In the genomic region with DNA sequence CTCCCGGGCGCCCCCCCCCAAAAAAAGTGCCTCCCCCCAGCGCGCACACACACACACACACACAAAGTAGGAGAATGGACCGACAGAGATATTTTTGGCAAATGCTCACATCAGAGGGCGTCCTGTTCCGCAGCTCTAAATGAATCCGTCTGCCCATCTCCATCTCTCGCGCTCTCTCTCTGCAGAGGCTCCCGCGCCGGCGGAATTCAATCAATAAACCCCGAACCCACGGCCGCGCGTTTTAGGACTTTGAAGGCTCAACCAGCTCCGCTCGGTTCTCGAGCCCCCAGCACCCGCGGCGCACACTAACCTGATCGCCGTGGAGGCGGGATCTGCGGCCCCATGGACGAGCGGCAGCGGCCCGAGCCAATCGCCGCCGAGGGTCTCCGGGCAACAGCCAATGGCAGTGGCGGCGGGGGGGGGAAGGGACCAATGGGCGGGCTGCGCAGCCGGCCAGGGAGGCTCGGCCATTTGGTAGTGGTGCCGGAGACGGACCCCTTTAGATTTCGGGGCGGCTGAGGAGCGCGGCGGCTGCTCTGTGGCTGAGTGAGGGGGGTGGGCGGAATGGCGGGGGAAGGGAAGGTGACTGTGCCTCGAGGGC, we compare ENCODE assay signal across 8 cellular contexts. TPM values are rescaled to one million over a fixed set of nuclear protein-coding genes. Genes with fewer than 3 reads are reported as not detected.
A peak's percentile ranks its signal among the peaks of the same experiment; 100 is the strongest.
DNase-seq lines count a peak whose midpoint lies in the region; ATAC-seq and TF ChIP-seq lines count a peak whose summit lies in the region.

TSS of gene ANP32A (minus strand) at position 307 of the 601 bp plus-strand sequence. CDS start at position 163, 144 bp downstream.

- H3K4me3 ChIP-seq in HUES6 (ENCODE audit: low read depth, low read length) (peak within 1 kb of the TSS; percentile 89), OCI-LY1 (ENCODE audit: low read depth, low read length, poor library complexity, severe bottlenecking) (peak within 1 kb of the TSS; percentile 77)

- H4K20me1 ChIP-seq in OCI-LY1 (ENCODE audit: insufficient read depth, low read length) = no peaks in the 10 kb centered on the region

- peaks cover 34% of the 10 kb centered on the region for H3K4me1 ChIP-seq in HUES6 (ENCODE audit: control insufficient read depth, insufficient read depth, low read length)
- peaks cover 32% of the 10 kb centered on the region for H3K4me1 ChIP-seq in OCI-LY1 (ENCODE audit: insufficient read depth, low read length, severe bottlenecking)

- H3K4me2 ChIP-seq in OCI-LY1 (ENCODE audit: low read length) = peak within 1 kb of the TSS; percentile 97

- peaks cover 3% of the 10 kb centered on the region for H3K36me3 ChIP-seq in HUES6 (ENCODE audit: control insufficient read depth, insufficient read depth, low read length)
- H3K36me3 ChIP-seq in OCI-LY1 (ENCODE audit: insufficient read depth, low read length) = peaks cover 24% of the 10 kb centered on the region; the same call in 1 of the 2 replicates

- H2AFZ ChIP-seq in OCI-LY1 (ENCODE audit: low read length) = no peak within 1 kb of the TSS

- H3K9me3 ChIP-seq in HUES6 (ENCODE audit: control insufficient read depth, insufficient read depth, low read depth, low read length) (no peaks in the 10 kb centered on the region), OCI-LY1 (ENCODE audit: low read length) (no peaks in the 10 kb centered on the region)

- H3K27ac ChIP-seq in HUES6 (ENCODE audit: low read depth, low read length) = peak within 1 kb of the TSS; percentile 98
- H3K27ac ChIP-seq in OCI-LY1 (ENCODE audit: low read depth, low read length, poor library complexity, severe bottlenecking) = peak within 1 kb of the TSS; percentile 83

- in situ Hi-C loops in endometrial microvascular endothelial cells (cut with HindIII; ENCODE audit: inconsistent ontology term, low pct_unique_long_range_greater_than_20kb, low sequenced_read_pairs) = no loop called here

- DNase-seq in COLO668 (lab: John Stamatoyannopoulos, UW; ENCODE audit: unreplicated experiment) (peak; percentile 97), midbrain (lab: John Stamatoyannopoulos, UW) (peak; percentile 96)
- peak; percentile 99 for DNase-seq in activated CD8-positive, alpha-beta memory T cell treated with anti-CD3 and anti-CD28 coated beads, Interleukin-2, amount 50 U/mL, for 4 hours
- peak; percentile 94 to 95 for DNase-seq in stimulated activated CD8-positive, alpha-beta memory T cell treated with anti-CD3 and anti-CD28 coated beads, Interleukin-2, amount 100 ng/mL, for 1 hour (ENCODE audit: low read depth in 2 of 2)

- no peaks in the 10 kb centered on the region for H3K9me2 ChIP-seq in OCI-LY1 (ENCODE audit: low read depth, low read length)

- peaks cover 45% of the 10 kb centered on the region for H3K79me2 ChIP-seq in OCI-LY1 (ENCODE audit: insufficient read depth, low read length)

- H3K27me3 ChIP-seq in HUES6 (ENCODE audit: control insufficient read depth, insufficient read depth, low read length) = peaks cover 37% of the 10 kb centered on the region
- no peaks in the 10 kb centered on the region for H3K27me3 ChIP-seq in OCI-LY1 (ENCODE audit: insufficient read depth, low read length)

- TF ChIP-seq CTCF in OCI-LY1 (IDR thresholded peaks at IDR 0.05; ENCODE audit: low read length) = no peak

- ATAC-seq in GM21360 (IDR thresholded peaks at IDR 0.05; ENCODE audit: unreplicated experiment) = peak; percentile 49

- H3F3A ChIP-seq in OCI-LY1 (ENCODE audit: insufficient read depth, low read length) = no peaks in the 10 kb centered on the region

- H3K9ac ChIP-seq in HUES6 (ENCODE audit: low read length) = peak within 1 kb of the TSS; percentile 92
- peak within 1 kb of the TSS; percentile 92 for H3K9ac ChIP-seq in OCI-LY1 (ENCODE audit: low read length)

RNA-seq across cellular contexts. Expression of gene ANP32A, which starts in this region (rescaled TPM):
- 91.5 TPM for total RNA-seq in endometrial microvascular endothelial cells (ENCODE audit: inconsistent ontology term)

Comparison
In these comparisons a context has a peak if more than half of its experiments do, and no peak if none do; other contexts are left out.
1. Peak in every context shown above with its lines: DNase-seq, ATAC-seq, H3K4me3 ChIP-seq and H3K27ac ChIP-seq.